20 cellular contexts compared by ENCODE assay signal in the genomic region with DNA sequence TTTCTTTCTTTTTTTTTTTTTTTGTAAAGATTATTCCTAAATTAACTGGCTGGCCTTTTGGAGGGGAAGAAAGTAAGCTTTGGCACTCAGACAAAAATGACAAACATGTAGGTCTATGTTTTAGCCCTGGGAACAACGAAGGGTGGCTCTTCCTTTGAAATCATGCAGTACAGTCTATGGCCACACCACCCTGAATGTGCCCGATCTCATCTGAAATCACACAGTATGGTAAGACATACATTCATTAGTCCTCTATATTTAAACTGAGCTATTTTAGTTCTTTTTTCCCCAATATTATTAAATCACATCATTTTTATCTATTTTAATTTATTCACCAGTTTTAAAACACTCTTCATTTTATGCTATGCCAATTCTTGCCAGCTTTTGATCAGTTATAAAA. TPM values are rescaled to one million over a fixed set of nuclear protein-coding genes. Genes with fewer than 3 reads are reported as not detected.
DNase-seq lines count a peak whose midpoint lies in the region; ATAC-seq and TF ChIP-seq lines count a peak whose summit lies in the region.
"Had no signal": no experiment of that assay in that cellular context is flagged by ENCODE, and none has a peak within 500 bp of the region (broad histone marks: within the 10 kb centered on the region; RNA-seq: fewer than 3 reads in every experiment).

No MANE protein-coding gene starts in this region.

- H3K79me2 ChIP-seq in SK-N-SH (ENCODE audit: insufficient read depth) = no peaks in the 10 kb centered on the region

- DNase-seq in SK-N-SH = no peak
- peak; percentile 1 for DNase-seq in NCI-H69 (lab: John Stamatoyannopoulos, UW)
- DNase-seq in chondrocyte (ENCODE audit: low spot score) = no peak
- DNase-seq in thyroid gland = no peak
- no peak for DNase-seq in NCI-H2171 (lab: John Stamatoyannopoulos, UW)
- no peak for DNase-seq in NCI-H82 treated with DMSO at 0.1 percent for 48 hours (lab: John Stamatoyannopoulos, UW; ENCODE audit: unreplicated experiment)
- DNase-seq in dermis blood vessel endothelial cell = no peak
- DNase-seq: 8988T; BE2C; CD4-positive, CD25-positive, alpha-beta regulatory T cell; COR-L47; DMS 273 treated with DMSO at 0.1 percent for 48 hours; EL; NCI-H1105 treated with DMSO at 0.1 percent for 48 hours; NCI-H1694 treated with DMSO at 0.1 percent for 48 hours; NCI-H226; NCI-H524; SW 1271 had no signal

- no peak overlapping the region for H3K27ac ChIP-seq in SK-N-SH (ENCODE audit: low read depth in 2 of 2, low read length in 1 of 2)
- H3K27ac ChIP-seq in thyroid gland = peak overlapping the region; percentile 14 to 75 (median 61)
- H3K27ac ChIP-seq: SJSA1 had no signal

- ATAC-seq in SK-N-SH treated with all-trans-retinoic acid at 6 μM for 48 hours = 0 out of 3 replicates have a peak, but pooled peaks have one; percentile 58

- H3K9me2 ChIP-seq in SK-N-SH = no peaks in the 10 kb centered on the region

- H3F3A ChIP-seq in SK-N-SH (replicated peaks; ENCODE audit: insufficient read depth) = no peaks in the 10 kb centered on the region

- POLR2A ChIA-PET in SK-N-SH (lab: Yijun Ruan, JAX) = no interaction called here

- peaks cover 0 to 6% of the 10 kb centered on the region in 2 experiments; a peak in 2 of 4 replicates for H3K4me1 ChIP-seq in SK-N-SH (ENCODE audit: control insufficient read depth in 1 of 2, insufficient read depth in 2 of 2, low read depth in 1 of 2, low read length in 1 of 2)
- H3K4me1 ChIP-seq in thyroid gland = peaks cover 27 to 34% of the 10 kb centered on the region in 2 donors
- H3K4me1 ChIP-seq: BE2C, SJSA1 had no signal

- no peak overlapping the region for H3K4me3 Mint-ChIP-seq in chondrocyte (ENCODE audit: unreplicated experiment)
- H3K4me3 Mint-ChIP-seq: CD4-positive, CD25-positive, alpha-beta regulatory T cell had no signal

- intact Hi-C loops in thyroid gland (cut with DNase I) = no loop called here

- WGBS in SK-N-SH (ENCODE audit: low lambda C conversion rate) = 55% methylated on average over 2 of the region's 2 CpGs
- 7 to 28% methylated on average over 2 of the region's 2 CpGs for WGBS in thyroid gland, 2 donors

- H4K20me1 ChIP-seq in SK-N-SH (ENCODE audit: insufficient read depth) = no peaks in the 10 kb centered on the region

- no peaks in the 10 kb centered on the region for H3K9me3 ChIP-seq in SK-N-SH
- H3K9me3 ChIP-seq in thyroid gland = no peaks in the 10 kb centered on the region
- H3K9me3 ChIP-seq: BE2C, SJSA1 had no signal

- no peak for TF ChIP-seq POLR2A in thyroid gland (IDR thresholded peaks at IDR 0.05)

- TF ChIP-seq EP300 in SK-N-SH (IDR thresholded peaks at IDR 0.05; ENCODE audit: borderline replicate concordance in 1 of 2, low read depth in 1 of 2, low read length in 1 of 2) = no peak

- no peak overlapping the region for H3K9ac ChIP-seq in SK-N-SH

- no peak overlapping the region for H3K27ac Mint-ChIP-seq in chondrocyte (ENCODE audit: unreplicated experiment)

- no peak for TF ChIP-seq RAD21 in SK-N-SH (IDR thresholded peaks at IDR 0.05; ENCODE audit: low read length)

- H3K4me3 ChIP-seq in SK-N-SH (ENCODE audit: low read depth in 2 of 2, low read length in 1 of 2) (no peak overlapping the region), thyroid gland (replicated peaks in 1 of 3) (no peak overlapping the region)
- H3K4me3 ChIP-seq: SJSA1 had no signal

- TF ChIP-seq CTCF in SK-N-SH (IDR thresholded peaks at IDR 0.05) = no peak
- peak; percentile 48 for TF ChIP-seq CTCF in chondrocyte (IDR thresholded peaks at IDR 0.05)
- TF ChIP-seq CTCF in thyroid gland (IDR thresholded peaks at IDR 0.05) = peak in 4 of 6 experiments; percentile 7 to 49 (median 22)

- no peaks in the 10 kb centered on the region for H3K27me3 Mint-ChIP-seq in chondrocyte (ENCODE audit: low read depth)

- no peaks in the 10 kb centered on the region for H3K9me3 Mint-ChIP-seq in chondrocyte (ENCODE audit: low read depth)

- H3K27me3 ChIP-seq in SK-N-SH (ENCODE audit: insufficient read depth) = no peaks in the 10 kb centered on the region; the same call in 1 of the 2 replicates
- no peaks in the 10 kb centered on the region for H3K27me3 ChIP-seq in thyroid gland
- H3K27me3 ChIP-seq: BE2C, SJSA1 had no signal

- no peaks in the 10 kb centered on the region for H3K36me3 ChIP-seq in SK-N-SH (replicated peaks in 1 of 2; ENCODE audit: control insufficient read depth in 1 of 2, insufficient read depth in 2 of 2, low read length in 1 of 2)
- no peaks in the 10 kb centered on the region for H3K36me3 ChIP-seq in thyroid gland
- H3K36me3 ChIP-seq: BE2C, SJSA1 had no signal

- CTCF ChIA-PET in SK-N-SH (lab: Yijun Ruan, JAX) = interaction anchor here (0.7 to 1.7 kb wide), 2 partner anchors 9 to 19 kb away, joined by 3 to 4 read pairs; no protein-coding TSS in a partner anchor

- H3K36me3 Mint-ChIP-seq in chondrocyte (ENCODE audit: low read depth) = peaks cover 42% of the 10 kb centered on the region
- H3K36me3 Mint-ChIP-seq: CD4-positive, CD25-positive, alpha-beta regulatory T cell had no signal

- no peak overlapping the region for H3K4me2 ChIP-seq in SK-N-SH

- peaks cover 20% of the 10 kb centered on the region for H3K4me1 Mint-ChIP-seq in chondrocyte (ENCODE audit: low read depth)
- H3K4me1 Mint-ChIP-seq: CD4-positive, CD25-positive, alpha-beta regulatory T cell had no signal

- no peak overlapping the region for H2AFZ ChIP-seq in SK-N-SH (ENCODE audit: low read depth)

TF ChIP-seq in SK-N-SH treated with all-trans-retinoic acid at 6 μM for 48 hours, 23 proteins besides CTCF, POLR2A, EP300 and RAD21 (continues in another document):
- TF ChIP-seq ZNF70 (CRISPR knock-in tag; IDR thresholded peaks at IDR 0.05) = no peak
- no peak for TF ChIP-seq GLIS3 (CRISPR knock-in tag; IDR thresholded peaks at IDR 0.05)
- TF ChIP-seq BACH2 (CRISPR knock-in tag; IDR thresholded peaks at IDR 0.05; ENCODE audit: borderline replicate concordance) = no peak
- TF ChIP-seq ZNF8 (CRISPR knock-in tag; IDR thresholded peaks at IDR 0.05) = no peak
- TF ChIP-seq OSR1 (CRISPR knock-in tag; IDR thresholded peaks at IDR 0.05) = no peak
- TF ChIP-seq, protein P1, sequence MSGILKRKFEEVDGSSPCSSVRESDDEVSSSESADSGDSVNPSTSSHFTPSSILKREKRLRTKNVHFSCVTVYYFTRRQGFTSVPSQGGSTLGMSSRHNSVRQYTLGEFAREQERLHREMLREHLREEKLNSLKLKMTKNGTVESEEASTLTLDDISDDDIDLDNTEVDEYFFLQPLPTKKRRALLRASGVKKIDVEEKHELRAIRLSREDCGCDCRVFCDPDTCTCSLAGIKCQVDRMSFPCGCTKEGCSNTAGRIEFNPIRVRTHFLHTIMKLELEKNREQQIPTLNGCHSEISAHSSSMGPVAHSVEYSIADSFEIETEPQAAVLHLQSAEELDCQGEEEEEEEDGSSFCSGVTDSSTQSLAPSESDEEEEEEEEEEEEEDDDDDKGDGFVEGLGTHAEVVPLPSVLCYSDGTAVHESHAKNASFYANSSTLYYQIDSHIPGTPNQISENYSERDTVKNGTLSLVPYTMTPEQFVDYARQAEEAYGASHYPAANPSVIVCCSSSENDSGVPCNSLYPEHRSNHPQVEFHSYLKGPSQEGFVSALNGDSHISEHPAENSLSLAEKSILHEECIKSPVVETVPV (CRISPR knock-in tag; IDR thresholded peaks at IDR 0.05) = no peak
- no peak for TF ChIP-seq ZNF565 (CRISPR knock-in tag; conservative IDR thresholded peaks at IDR 0.05; ENCODE audit: low read depth)

TF ChIP-seq in SK-N-SH, 30 proteins besides CTCF, POLR2A, EP300 and RAD21:
- TF ChIP-seq NFIC (IDR thresholded peaks at IDR 0.05; ENCODE audit: borderline replicate concordance) (no peak), FOXM1 (IDR thresholded peaks at IDR 0.05; ENCODE audit: low read depth) (no peak), POLR2AphosphoS5 (IDR thresholded peaks at IDR 0.05; ENCODE audit: low read depth, low read length) (no peak), FOXJ3 (CRISPR knock-in tag; IDR thresholded peaks at IDR 0.05) (no peak), RFX5 (IDR thresholded peaks at IDR 0.05; ENCODE audit: low read length) (no peak), EZH2phosphoT487 (IDR thresholded peaks at IDR 0.05; ENCODE audit: borderline replicate concordance, low read depth) (no peak), TAF1 (IDR thresholded peaks at IDR 0.05; ENCODE audit: borderline replicate concordance, low read depth, low read length) (no peak), GABPA (IDR thresholded peaks at IDR 0.05; ENCODE audit: low read depth) (no peak), ELF1 (IDR thresholded peaks at IDR 0.05) (no peak), SMC3 (IDR thresholded peaks at IDR 0.05; ENCODE audit: low read depth, low read length) (no peak)
- TF ChIP-seq, protein P2, sequence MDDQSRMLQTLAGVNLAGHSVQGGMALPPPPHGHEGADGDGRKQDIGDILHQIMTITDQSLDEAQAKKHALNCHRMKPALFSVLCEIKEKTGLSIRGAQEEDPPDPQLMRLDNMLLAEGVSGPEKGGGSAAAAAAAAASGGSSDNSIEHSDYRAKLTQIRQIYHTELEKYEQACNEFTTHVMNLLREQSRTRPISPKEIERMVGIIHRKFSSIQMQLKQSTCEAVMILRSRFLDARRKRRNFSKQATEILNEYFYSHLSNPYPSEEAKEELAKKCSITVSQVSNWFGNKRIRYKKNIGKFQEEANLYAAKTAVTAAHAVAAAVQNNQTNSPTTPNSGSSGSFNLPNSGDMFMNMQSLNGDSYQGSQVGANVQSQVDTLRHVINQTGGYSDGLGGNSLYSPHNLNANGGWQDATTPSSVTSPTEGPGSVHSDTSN (IDR thresholded peaks at IDR 0.05) = no peak
- TF ChIP-seq, protein P3, sequence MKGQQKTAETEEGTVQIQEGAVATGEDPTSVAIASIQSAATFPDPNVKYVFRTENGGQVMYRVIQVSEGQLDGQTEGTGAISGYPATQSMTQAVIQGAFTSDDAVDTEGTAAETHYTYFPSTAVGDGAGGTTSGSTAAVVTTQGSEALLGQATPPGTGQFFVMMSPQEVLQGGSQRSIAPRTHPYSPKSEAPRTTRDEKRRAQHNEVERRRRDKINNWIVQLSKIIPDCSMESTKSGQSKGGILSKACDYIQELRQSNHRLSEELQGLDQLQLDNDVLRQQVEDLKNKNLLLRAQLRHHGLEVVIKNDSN (IDR thresholded peaks at IDR 0.05; ENCODE audit: borderline replicate concordance, low read depth) = no peak

RNA-seq across cellular contexts. Expression of a gene that starts 48.2 kb away (rescaled TPM):
- not detected in 2 replicates for polyA plus RNA-seq in SK-N-SH (2012; rRNA removed)
- not detected in 2 replicates for polyA plus RNA-seq in SK-N-SH (2012; cell fraction: cytosol; rRNA removed)
- 0.01 TPM in 1 of 2 replicates, not detected in the other for polyA plus RNA-seq in SK-N-SH (2012; cell fraction: nucleus; rRNA removed)
- total RNA-seq in chondrocyte = 46.5 to 86.6 TPM (median 47.7 TPM) in 3 replicates
- total RNA-seq in thyroid gland = 100 to 1,000 TPM in 3 of 4 donors, 10 to 100 TPM in 1; 86.0 to 246 (median 152) TPM
- total RNA-seq in dermis blood vessel endothelial cell = 17.0 and 32.3 TPM in 2 replicates
- total RNA-seq: CD4-positive, CD25-positive, alpha-beta regulatory T cell had no signal
- polyA plus RNA-seq: CD4-positive, CD25-positive, alpha-beta regulatory T cell had no signal

Comparison
In these comparisons a context has a peak if more than half of its experiments do, and no peak if none do; other contexts are left out.
1. H3K27ac ChIP-seq: peak in thyroid gland (3 of 3); none in SK-N-SH (0 of 2).